9 cellular contexts compared by ENCODE assay signal in genomic region chr16:83137326-83137770, GRCh38.
DNase-seq lines count a peak whose midpoint lies in the region; ATAC-seq and TF ChIP-seq lines count a peak whose summit lies in the region.
"Had no signal": no experiment of that assay in that cellular context is flagged by ENCODE, and none has a peak within 500 bp of the region (broad histone marks: within the 10 kb centered on the region; RNA-seq: fewer than 3 reads in every experiment).

No MANE protein-coding gene starts in this region.

- H3K27me3 ChIP-seq in BJ (ENCODE audit: control insufficient read depth, insufficient read depth, low read length) = no peaks in the 10 kb centered on the region
- H3K27me3 ChIP-seq in transverse colon = no peaks in the 10 kb centered on the region

- ATAC-seq in HG02759 (IDR thresholded peaks at IDR 0.05; ENCODE audit: unreplicated experiment) (peak; percentile 69), HG03469 (IDR thresholded peaks at IDR 0.05; ENCODE audit: unreplicated experiment) (no peak), GM19035 (IDR thresholded peaks at IDR 0.05; ENCODE audit: unreplicated experiment) (no peak)

- TF ChIP-seq POLR2A in transverse colon (IDR thresholded peaks at IDR 0.05) = no peak

- peaks cover 9% of the 10 kb centered on the region for H3K4me1 Mint-ChIP-seq in activated naive CD8-positive, alpha-beta T cell (ENCODE audit: low read depth)

- TF ChIP-seq EP300 in transverse colon (IDR thresholded peaks at IDR 0.05; ENCODE audit: low read depth) = no peak

- no peak overlapping the region for H3K27ac Mint-ChIP-seq in activated naive CD8-positive, alpha-beta T cell

- no peaks in the 10 kb centered on the region for H3K9me3 ChIP-seq in transverse colon

- peak overlapping the region; percentile 68 for H3K4me3 Mint-ChIP-seq in activated naive CD8-positive, alpha-beta T cell

- no peaks in the 10 kb centered on the region for H3K27me3 Mint-ChIP-seq in activated naive CD8-positive, alpha-beta T cell

- intact Hi-C loops in transverse colon (cut with DNase I; ENCODE audit: low total_unique reads) = no loop called here

- no peaks in the 10 kb centered on the region for H3K36me3 ChIP-seq in BJ (ENCODE audit: control insufficient read depth, insufficient read depth, low read length)
- no peaks in the 10 kb centered on the region for H3K36me3 ChIP-seq in transverse colon

- TF ChIP-seq CTCF in BJ (IDR thresholded peaks at IDR 0.05; ENCODE audit: insufficient read depth, low read depth, low read length) (no peak), transverse colon (IDR thresholded peaks at IDR 0.05) (no peak)

- DNase-seq in BJ (ENCODE audit: low read depth) (peak; percentile 27), left kidney (ENCODE audit: low read depth, low spot score) (peak; percentile 24), transverse colon (peak; percentile 18), UCSD-AML1 (lab: John Stamatoyannopoulos, UW; ENCODE audit: unreplicated experiment) (no peak)

- POLR2A ChIA-PET in BJ (lab: Charles Lee) = no interaction called here

- H3K27ac ChIP-seq in transverse colon = peak overlapping the region in 1 of 4 donors; percentile 3
- H3K27ac ChIP-seq: epithelial cell of prostate had no signal

- H3K9me3 Mint-ChIP-seq in activated naive CD8-positive, alpha-beta T cell (ENCODE audit: low read depth) = no peaks in the 10 kb centered on the region

- WGBS in transverse colon (ENCODE audit: low coverage in 1 of 2), 2 donors = 33 to 39% methylated on average over 16 to 17 of the region's 17 CpGs

- peaks cover 0 to 15% (median 4%) of the 10 kb centered on the region in 4 donors for H3K4me1 ChIP-seq in transverse colon

- no peaks in the 10 kb centered on the region for H3K36me3 Mint-ChIP-seq in activated naive CD8-positive, alpha-beta T cell

- CTCF ChIA-PET in BJ (lab: Yijun Ruan, JAX) = no interaction called here

- peak overlapping the region; percentile 28 for H3K4me3 ChIP-seq in BJ (ENCODE audit: low read depth, low read length)
- peak overlapping the region in 3 of 4 donors; percentile 16 to 43 (median 20) for H3K4me3 ChIP-seq in transverse colon

- in situ Hi-C loops in transverse colon (cut with MboI; ENCODE audit: low pct_ligation_motif_present in 1 of 4, low pct_unique_long_range_greater_than_20kb in 1 of 4, low sequenced_read_pairs in 3 of 4) = no loop called here
